Comparison of ENCODE assay signal across 10 cellular contexts in the genomic region with DNA sequence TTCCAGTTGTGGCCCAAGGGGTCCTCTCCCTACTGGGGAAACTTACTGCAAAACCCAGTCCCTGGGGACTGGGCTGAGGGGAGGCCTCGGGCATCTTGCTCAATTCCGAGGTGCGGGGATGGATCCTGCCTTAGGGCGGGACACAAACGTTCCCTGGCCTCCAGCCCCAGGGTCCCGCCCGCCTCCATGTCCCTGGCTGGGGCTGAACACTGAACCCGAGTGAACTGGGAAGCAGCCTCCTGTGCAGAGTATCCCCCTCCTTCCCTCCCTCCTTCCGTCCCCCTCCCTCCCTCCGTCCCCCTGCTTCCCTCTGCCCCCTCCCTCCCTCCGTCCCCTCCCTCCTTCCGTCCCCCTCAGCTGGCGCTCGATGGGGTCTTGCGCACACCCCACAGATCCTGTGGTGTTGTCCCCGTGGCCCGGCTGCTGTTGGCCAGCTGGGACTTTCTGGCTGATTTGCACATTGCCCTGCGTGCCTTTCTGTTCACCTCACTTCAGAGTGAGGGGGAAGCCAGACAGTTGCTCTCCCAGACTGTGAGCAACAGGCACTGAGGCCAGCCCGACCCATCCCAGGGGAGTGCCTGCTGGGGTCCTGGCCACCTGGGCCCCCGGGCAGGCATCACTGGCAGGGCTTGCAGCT. TPM values are rescaled to one million over a fixed set of nuclear protein-coding genes. Genes with fewer than 3 reads are reported as not detected.
DNase-seq lines count a peak whose midpoint lies in the region; ATAC-seq, FAIRE-seq and TF ChIP-seq lines count a peak whose summit lies in the region.
"Had no signal": no experiment of that assay in that cellular context is flagged by ENCODE, and none has a peak within 500 bp of the region (broad histone marks: within the 10 kb centered on the region; RNA-seq: fewer than 3 reads in every experiment).

No MANE protein-coding gene starts in this region.

- H3K36me3 Mint-ChIP-seq in activated naive CD8-positive, alpha-beta T cell treated with anti-CD3 and anti-CD28 coated beads for 36 hours, result peaks cover 8% of the 10 kb centered on the region

- no peak overlapping the region for H2AFZ ChIP-seq in ACC112 (ENCODE audit: low read length, unreplicated experiment)

- peaks cover 44% of the 10 kb centered on the region for H3K4me1 ChIP-seq in ACC112 (ENCODE audit: control insufficient read depth, insufficient read depth, low read length, unreplicated experiment)
- H3K4me1 ChIP-seq in HUES48 (ENCODE audit: control insufficient read depth, insufficient read depth, low read length), result peaks cover 16% of the 10 kb centered on the region; the same call in 1 of the 2 replicates
- peaks cover 42 to 75% (median 72%) of the 10 kb centered on the region in 4 donors for H3K4me1 ChIP-seq in esophagus muscularis mucosa
- peaks cover 13 to 21% (median 15%) of the 10 kb centered on the region in 3 donors for H3K4me1 ChIP-seq in pancreas

- H3K27ac ChIP-seq in ACC112 (ENCODE audit: low read depth, low read length) (peak overlapping the region; percentile 95), HUES48 (ENCODE audit: low read depth, low read length) (peak overlapping the region; percentile 27), esophagus muscularis mucosa (replicated peaks in 1 of 4) (peak overlapping the region; percentile 90 to 96 (median 93)), pancreas (no peak overlapping the region)

- DNase-seq in esophagus muscularis mucosa (ENCODE audit: extremely low spot score) (no peak), myocyte (ENCODE audit: low read depth) (peak; percentile 93), pancreas (no peak), GOT3 (lab: John Stamatoyannopoulos, UW) (no peak)
- no peak for DNase-seq in activated naive CD8-positive, alpha-beta T cell treated with anti-CD3 and anti-CD28 coated beads for 36 hours
- DNase-seq: NCI-H187 treated with DMSO at 0.1 percent for 48 hours had no signal

- ATAC-seq in HG02840 (IDR thresholded peaks at IDR 0.05; ENCODE audit: low FRiP score, unreplicated experiment) (no peak), pancreas (no peak)
- ATAC-seq: A549 had no signal

- no peak for FAIRE-seq in pancreas (lab: Jason Lieb, UNC)
- FAIRE-seq: A549 had no signal

- no peak for TF ChIP-seq CTCF in esophagus muscularis mucosa (IDR thresholded peaks at IDR 0.05)
- TF ChIP-seq CTCF in pancreas (IDR thresholded peaks at IDR 0.05), result no peak

- WGBS in esophagus muscularis mucosa, result 49% methylated on average over 15 of the region's 20 CpGs
- 85% methylated on average over 20 of the region's 20 CpGs for WGBS in pancreas, 2 donors

- H3K4me3 Mint-ChIP-seq in activated naive CD8-positive, alpha-beta T cell treated with anti-CD3 and anti-CD28 coated beads for 36 hours, result no peak overlapping the region

- TF ChIP-seq EP300 in esophagus muscularis mucosa (IDR thresholded peaks at IDR 0.05), result no peak

- peaks cover 73% of the 10 kb centered on the region for H3K79me2 ChIP-seq in ACC112 (ENCODE audit: control insufficient read depth, insufficient read depth, low read length, unreplicated experiment)

- H3K27ac Mint-ChIP-seq in activated naive CD8-positive, alpha-beta T cell treated with anti-CD3 and anti-CD28 coated beads for 36 hours, result no peak overlapping the region

- peaks cover 15% of the 10 kb centered on the region for H3K4me1 Mint-ChIP-seq in activated naive CD8-positive, alpha-beta T cell treated with anti-CD3 and anti-CD28 coated beads for 36 hours

- H3K9me3 ChIP-seq in HUES48 (ENCODE audit: control insufficient read depth, insufficient read depth, low read length) (no peaks in the 10 kb centered on the region), esophagus muscularis mucosa (no peaks in the 10 kb centered on the region), pancreas (no peaks in the 10 kb centered on the region)
- H3K9me3 ChIP-seq: A549 had no signal

- no peaks in the 10 kb centered on the region for H3K36me3 ChIP-seq in ACC112 (ENCODE audit: insufficient read depth, low read length)
- peaks cover 22% of the 10 kb centered on the region for H3K36me3 ChIP-seq in HUES48 (ENCODE audit: control insufficient read depth, insufficient read depth, low read length)
- H3K36me3 ChIP-seq in esophagus muscularis mucosa, result peaks cover 0 to 16% (median 14%) of the 10 kb centered on the region in 4 donors
- no peaks in the 10 kb centered on the region for H3K36me3 ChIP-seq in pancreas

- TF ChIP-seq POLR2A in esophagus muscularis mucosa (IDR thresholded peaks at IDR 0.05; ENCODE audit: low read depth), result no peak

- intact Hi-C loops in esophagus muscularis mucosa (cut with DNase I), result loop anchor here (5.0 kb wide), 1 partner anchor 51 kb away; a partner anchor contains a TSS
- intact Hi-C loops in pancreas (cut with DNase I), result loop anchor here in 1 of 3 donors (2.0 kb wide), 1 partner anchor 16 kb away; no protein-coding TSS in a partner anchor

- H3K9ac ChIP-seq in HUES48 (ENCODE audit: low read depth, low read length), result no peak overlapping the region

- H3K9me3 Mint-ChIP-seq in activated naive CD8-positive, alpha-beta T cell treated with anti-CD3 and anti-CD28 coated beads for 36 hours, result no peaks in the 10 kb centered on the region

- no peaks in the 10 kb centered on the region for H3K27me3 ChIP-seq in ACC112 (ENCODE audit: insufficient read depth, low read length)
- no peaks in the 10 kb centered on the region for H3K27me3 ChIP-seq in HUES48 (ENCODE audit: control insufficient read depth, insufficient read depth, low read length)
- no peaks in the 10 kb centered on the region for H3K27me3 ChIP-seq in esophagus muscularis mucosa
- no peaks in the 10 kb centered on the region for H3K27me3 ChIP-seq in pancreas

- peak overlapping the region; percentile 8 for H3K4me3 ChIP-seq in ACC112 (ENCODE audit: low read depth, low read length)
- no peak overlapping the region for H3K4me3 ChIP-seq in HUES48 (ENCODE audit: low read depth, low read length)
- H3K4me3 ChIP-seq in esophagus muscularis mucosa, result peak overlapping the region in 1 of 4 donors; percentile 33
- no peak overlapping the region for H3K4me3 ChIP-seq in pancreas
- H3K4me3 ChIP-seq: A549 had no signal

- no peaks in the 10 kb centered on the region for H3K27me3 Mint-ChIP-seq in activated naive CD8-positive, alpha-beta T cell treated with anti-CD3 and anti-CD28 coated beads for 36 hours

RNA-seq across cellular contexts. Expression of a gene that starts 5.5 kb away (rescaled TPM):
- total RNA-seq in esophagus muscularis mucosa (10 to 100 TPM; 42.6 to 64.5 (median 54.3) TPM), myocyte (95.8 and 120 TPM in 2 replicates), pancreas (10 to 100 TPM; 25.3 to 45.1 (median 40.8) TPM)
- polyA plus RNA-seq in myocyte (2012), result 120 TPM
- 10 to 100 TPM; 86.4 to 89.2 TPM for total RNA-seq in activated naive CD8-positive, alpha-beta T cell treated with anti-CD3 and anti-CD28 coated beads for 36 hours
- 10 to 100 TPM; 24.5 to 30.1 TPM for polyA plus RNA-seq in pancreas

RNA-seq across cellular contexts. Expression of a gene that starts 12.6 kb away (rescaled TPM):
- total RNA-seq in esophagus muscularis mucosa (not detected), myocyte (0.91 and 1.9 TPM in 2 replicates), pancreas (10 to 100 TPM; 19.2 to 36.8 (median 28.4) TPM)
- 1.6 TPM for polyA plus RNA-seq in myocyte (2012)
- under 1 TPM; 0.26 to 0.35 TPM for total RNA-seq in activated naive CD8-positive, alpha-beta T cell treated with anti-CD3 and anti-CD28 coated beads for 36 hours
- polyA plus RNA-seq in pancreas, result 100 to 1,000 TPM; 161 to 255 TPM

RNA-seq across cellular contexts. Expression of a gene that starts 25.3 kb away (rescaled TPM):
- total RNA-seq in esophagus muscularis mucosa, result 100 to 1,000 TPM; 297 to 459 (median 366) TPM
- total RNA-seq in myocyte, result 180 and 198 TPM in 2 replicates
- polyA plus RNA-seq in myocyte (2012), result 142 TPM
- 10 to 100 TPM; 52.6 to 54.5 TPM for total RNA-seq in activated naive CD8-positive, alpha-beta T cell treated with anti-CD3 and anti-CD28 coated beads for 36 hours
- total RNA-seq in pancreas, result 10 to 100 TPM; 29.8 to 50.5 (median 39.5) TPM
- 100 to 1,000 TPM in 1 of 2 donors, 10 to 100 TPM in 1; 68.6 to 127 TPM for polyA plus RNA-seq in pancreas

RNA-seq across cellular contexts. Expression of a gene that starts 35.4 kb away (rescaled TPM):
- total RNA-seq in esophagus muscularis mucosa, result under 1 TPM; under 0.01 to 0.32 (median 0.09) TPM
- 1.0 and 1.4 TPM in 2 replicates for total RNA-seq in myocyte
- 2.3 TPM for polyA plus RNA-seq in myocyte (2012)
- 1 to 10 TPM; 1.8 to 3.4 TPM for total RNA-seq in activated naive CD8-positive, alpha-beta T cell treated with anti-CD3 and anti-CD28 coated beads for 36 hours
- total RNA-seq in pancreas, result 1 to 10 TPM in 2 of 6 donors, under 1 TPM in 4; 0.61 to 1.7 (median 0.81) TPM
- polyA plus RNA-seq in pancreas, result 1 to 10 TPM; 1.5 to 2.1 TPM

RNA-seq across cellular contexts. Expression of a gene that starts 44.2 kb away (rescaled TPM):
- total RNA-seq in esophagus muscularis mucosa, result 10 to 100 TPM; 23.7 to 62.8 (median 36.3) TPM
- 30.3 and 46.9 TPM in 2 replicates for total RNA-seq in myocyte
- 71.7 TPM for polyA plus RNA-seq in myocyte (2012)
- 10 to 100 TPM; 89.5 to 92.3 TPM for total RNA-seq in activated naive CD8-positive, alpha-beta T cell treated with anti-CD3 and anti-CD28 coated beads for 36 hours
- total RNA-seq in pancreas, result 10 to 100 TPM; 16.6 to 27.0 (median 19.1) TPM
- polyA plus RNA-seq in pancreas, result 10 to 100 TPM; 59.3 to 62.8 TPM

Comparison
In these comparisons a context has a peak if more than half of its experiments do, and no peak if none do; other contexts are left out.
1. H3K27ac ChIP-seq: peak in ACC112 (single experiment), HUES48 (single experiment) and esophagus muscularis mucosa (4 of 4); none in pancreas (0 of 4).